ENCODE assay signal across 8 cellular contexts in genomic region chr1:15799928-15800835, GRCh38. TPM values are rescaled to one million over a fixed set of nuclear protein-coding genes. Genes with fewer than 3 reads are reported as not detected.
DNase-seq lines count a peak whose midpoint lies in the region; ATAC-seq and TF ChIP-seq lines count a peak whose summit lies in the region.

No MANE protein-coding gene starts in this region.

- no peak overlapping the region for H2AFZ ChIP-seq in PC-9

- POLR2A ChIA-PET in PC-9 (lab: Charles Lee; ENCODE audit: unreplicated experiment), result interaction anchor here (0.6 to 1.9 kb wide), 9 partner anchors 20 to 446 kb away, joined by 3 to 14 read pairs (median 4); partner anchors contain the start of gene SPEN

- H3K9me3 ChIP-seq in PC-9 (ENCODE audit: insufficient read depth, low read depth), result no peaks in the 10 kb centered on the region

- in situ Hi-C loops in G401 (cut with HindIII; ENCODE audit: low sequenced_read_pairs), result loop anchor here (25.0 kb wide), 1 partner anchor 162 kb away; no protein-coding TSS in a partner anchor

- H3K4me2 ChIP-seq in PC-9, result peak overlapping the region; percentile 85

- H3K4me1 ChIP-seq in PC-9 (replicated peaks; ENCODE audit: insufficient read depth), result peaks cover 70% of the 10 kb centered on the region

- peaks cover 16% of the 10 kb centered on the region; the same call in 1 of the 2 replicates for H3K79me2 ChIP-seq in PC-9 (ENCODE audit: low read depth)

- CTCF ChIA-PET in PC-9 (lab: Charles Lee), result interaction anchor here (0.6 kb wide), 1 partner anchor 207 kb away, joined by 3 read pairs; no protein-coding TSS in a partner anchor

- H3K27ac ChIP-seq in PC-9, result peak overlapping the region; percentile 100

- H3F3A ChIP-seq in PC-9 (ENCODE audit: insufficient read depth, low read depth), result peaks cover 54% of the 10 kb centered on the region

- H3K4me3 ChIP-seq in PC-9, result peak overlapping the region; percentile 54; the same call in 1 of the 2 replicates
- H3K4me3 ChIP-seq in fibroblast of mammary gland (ENCODE audit: control insufficient read depth, low read depth, low read length), result no peak overlapping the region

- ATAC-seq in GM21447 (IDR thresholded peaks at IDR 0.05; ENCODE audit: unreplicated experiment), result no peak

- H3K9me2 ChIP-seq in PC-9 (ENCODE audit: insufficient read depth), result no peaks in the 10 kb centered on the region

- H3K27me3 ChIP-seq in PC-9 (ENCODE audit: insufficient read depth, low read depth), result no peaks in the 10 kb centered on the region

- no peaks in the 10 kb centered on the region for H4K20me1 ChIP-seq in PC-9 (ENCODE audit: insufficient read depth)

- intact Hi-C loops in PC-9 (cut with micrococcal nuclease; ENCODE audit: unreplicated experiment), result loop anchor here (1.0 to 10.0 kb wide), 7 partner anchors 20 to 372 kb away; partner anchors contain the start of gene DNAJC16

- no TSS peak for BruUV-seq in PC-9 (replicated peaks; lab: Mats Ljungman, UMichigan)

- DNase-seq in G401 (ENCODE audit: low spot score) (peak; percentile 35), PC-9 (peak; percentile 97), fibroblast of mammary gland (ENCODE audit: low read depth) (peak; percentile 68), renal cortical epithelial cell (ENCODE audit: low read depth) (peak; percentile 94)
- no peak for DNase-seq in activated CD8-positive, alpha-beta memory T cell treated with anti-CD3 and anti-CD28 coated beads, Interleukin-2, amount 50 U/mL, for 48 hours
- no peak for DNase-seq in activated CD8-positive, alpha-beta memory T cell treated with anti-CD3 and anti-CD28 coated beads, Interleukin-2, amount 50 U/mL, for 4 hours
- no peak for DNase-seq in activated naive CD4-positive, alpha-beta T cell (lab: John Stamatoyannopoulos, UW)

- TF ChIP-seq CTCF in PC-9 (conservative IDR thresholded peaks at IDR 0.05) (no peak), fibroblast of mammary gland (conservative IDR thresholded peaks at IDR 0.05; ENCODE audit: control insufficient read depth, insufficient read depth, low read depth, low read length) (no peak)

- H3K36me3 ChIP-seq in PC-9 (ENCODE audit: low read depth), result no peaks in the 10 kb centered on the region

RNA-seq across cellular contexts. Expression of gene UQCRHL, which starts 7.3 kb away (rescaled TPM):
- 6.0 and 6.8 TPM in 2 replicates for total RNA-seq in G401 (2014; rRNA removed; shearing (Covaris generic))
- 4.9 and 5.1 TPM in 2 replicates for total RNA-seq in PC-9 (2021)
- 1.5 and 2.8 TPM in 2 replicates for total RNA-seq in renal cortical epithelial cell

RNA-seq across cellular contexts. Expression of gene FBLIM1, which starts 41.6 kb away (rescaled TPM):
- 18.6 and 41.7 TPM in 2 replicates for total RNA-seq in G401 (2014; rRNA removed; shearing (Covaris generic))
- 57.2 and 114 TPM in 2 replicates for total RNA-seq in PC-9 (2021)
- total RNA-seq in renal cortical epithelial cell, result 213 and 231 TPM in 2 replicates

RNA-seq across cellular contexts. Expression of gene SPEN, which starts 47.3 kb away (rescaled TPM):
- 1.5 and 2.4 TPM in 2 replicates for total RNA-seq in G401 (2014; rRNA removed; shearing (Covaris generic))
- total RNA-seq in PC-9 (2021) (44.9 and 46.8 TPM in 2 replicates), renal cortical epithelial cell (18.6 and 45.6 TPM in 2 replicates)

RNA-seq across cellular contexts. Expression of gene TMEM82, which starts 57.9 kb away (rescaled TPM):
- total RNA-seq in G401 (2014; rRNA removed; shearing (Covaris generic)), result not detected in 2 replicates
- not detected in 2 replicates for total RNA-seq in PC-9 (2021)
- total RNA-seq in renal cortical epithelial cell, result not detected in 2 replicates

Comparison
In these comparisons a context has a peak if more than half of its experiments do, and no peak if none do; other contexts are left out.
1. DNase-seq: peak in G401 (single experiment), PC-9 (2 of 2), fibroblast of mammary gland (single experiment) and renal cortical epithelial cell (single experiment); none in activated CD8-positive, alpha-beta memory T cell treated with anti-CD3 and anti-CD28 coated beads, Interleukin-2, amount 50 U/mL, for 48 hours (single experiment), activated CD8-positive, alpha-beta memory T cell treated with anti-CD3 and anti-CD28 coated beads, Interleukin-2, amount 50 U/mL, for 4 hours (single experiment) and activated naive CD4-positive, alpha-beta T cell (0 of 4).